ENCODE assay signal across 21 cellular contexts in genomic region chr1:33247537-33247936, GRCh38.
"Had no signal": no experiment of that assay in that cellular context is flagged by ENCODE, and none has a peak within 500 bp of the region (broad histone marks: within the 10 kb centered on the region; RNA-seq: fewer than 3 reads in every experiment).

No MANE protein-coding gene starts in this region.

- FAIRE-seq: HepG2 had no signal

- H3K9me3 ChIP-seq: MG63, SK-N-SH had no signal

- H3K27ac ChIP-seq: RWPE1 had no signal

- DNase-seq: IMR-90, Karpas-422, KG1, MG63, NCI-H1092, NCI-H1105 treated with DMSO at 0.1 percent for 48 hours, NCI-H1417 treated with DMSO at 0.1 percent for 48 hours, NCI-H146, NCI-H1694 treated with DMSO at 0.1 percent for 48 hours, NCI-H1930, NCI-H2081, NCI-H2107, NCI-H2227 treated with DMSO at 0.1 percent for 48 hours, NCI-H524, NCI-H526 treated with DMSO at 0.1 percent for 48 hours, NCI-H774, SHP77, SK-N-SH, SW 1271 had no signal

- H3K4me3 ChIP-seq: MG63 had no signal

- H3K9ac ChIP-seq: SK-N-SH had no signal

- H3K4me2 ChIP-seq: SK-N-SH had no signal

- H3K36me3 ChIP-seq: MG63 had no signal
